8 cellular contexts compared by ENCODE assay signal in genomic region chr2:148876190-148876588, GRCh38. TPM values are rescaled to one million over a fixed set of nuclear protein-coding genes. Genes with fewer than 3 reads are reported as not detected.
A peak's percentile ranks its signal among the peaks of the same experiment; 100 is the strongest.
DNase-seq lines count a peak whose midpoint lies in the region; ATAC-seq and TF ChIP-seq lines count a peak whose summit lies in the region.

No MANE protein-coding gene starts in this region.

- H3K9me3 ChIP-seq in OCI-LY1 (ENCODE audit: low read length), result no peaks in the 10 kb centered on the region
- H3K9me3 ChIP-seq in effector memory CD4-positive, alpha-beta T cell (ENCODE audit: control insufficient read depth, low read length), result no peaks in the 10 kb centered on the region

- peaks cover 26% of the 10 kb centered on the region for H3K27me3 Mint-ChIP-seq in progenitor cell of endocrine pancreas

- H3K4me1 ChIP-seq in OCI-LY1 (ENCODE audit: insufficient read depth, low read length, severe bottlenecking), result peaks cover 17% of the 10 kb centered on the region
- peaks cover 16% of the 10 kb centered on the region for H3K4me1 ChIP-seq in effector memory CD4-positive, alpha-beta T cell (ENCODE audit: control insufficient read depth, insufficient read depth, low read length, poor library complexity, severe bottlenecking)

- peak overlapping the region; percentile 40; the same call in 1 of the 2 replicates for H3K9ac ChIP-seq in OCI-LY1 (ENCODE audit: low read length)

- peak overlapping the region; percentile 33 for H3K27ac Mint-ChIP-seq in progenitor cell of endocrine pancreas

- TF ChIP-seq CTCF in GM12864 (IDR thresholded peaks at IDR 0.05; ENCODE audit: low read depth, low read length, missing control alignments), result no peak
- no peak for TF ChIP-seq CTCF in OCI-LY1 (IDR thresholded peaks at IDR 0.05; ENCODE audit: low read length)
- TF ChIP-seq CTCF in progenitor cell of endocrine pancreas (IDR thresholded peaks at IDR 0.05; ENCODE audit: unreplicated experiment), result no peak

- H3K4me1 Mint-ChIP-seq in progenitor cell of endocrine pancreas (ENCODE audit: low read depth), result peaks cover 10% of the 10 kb centered on the region

- no peaks in the 10 kb centered on the region for H3K27me3 ChIP-seq in OCI-LY1 (ENCODE audit: insufficient read depth, low read length)
- H3K27me3 ChIP-seq in effector memory CD4-positive, alpha-beta T cell (replicated peaks; ENCODE audit: control insufficient read depth, insufficient read depth, low read length, poor library complexity, severe bottlenecking), result no peaks in the 10 kb centered on the region

- H3K79me2 ChIP-seq in OCI-LY1 (ENCODE audit: insufficient read depth, low read length), result no peaks in the 10 kb centered on the region

- H3K4me3 Mint-ChIP-seq in progenitor cell of endocrine pancreas (ENCODE audit: low read depth), result peak overlapping the region; percentile 83

- H4K20me1 ChIP-seq in OCI-LY1 (ENCODE audit: insufficient read depth, low read length), result no peaks in the 10 kb centered on the region

- no peaks in the 10 kb centered on the region for H3K9me2 ChIP-seq in OCI-LY1 (ENCODE audit: low read depth, low read length)

- H3K36me3 ChIP-seq in OCI-LY1 (ENCODE audit: insufficient read depth, low read length), result no peaks in the 10 kb centered on the region
- no peaks in the 10 kb centered on the region for H3K36me3 ChIP-seq in effector memory CD4-positive, alpha-beta T cell (ENCODE audit: control insufficient read depth, insufficient read depth, low read length)

- ATAC-seq in GM18907 (IDR thresholded peaks at IDR 0.05; ENCODE audit: unreplicated experiment), result no peak
- ATAC-seq in HG03280 (IDR thresholded peaks at IDR 0.05; ENCODE audit: unreplicated experiment), result no peak

- H3K4me2 ChIP-seq in OCI-LY1 (ENCODE audit: low read length), result peak overlapping the region; percentile 72

- no peaks in the 10 kb centered on the region for H3K9me3 Mint-ChIP-seq in progenitor cell of endocrine pancreas (ENCODE audit: low read depth)

- no peak overlapping the region for H2AFZ ChIP-seq in OCI-LY1 (ENCODE audit: low read length)

- no peaks in the 10 kb centered on the region; the same call in 1 of the 2 replicates for H3F3A ChIP-seq in OCI-LY1 (ENCODE audit: insufficient read depth, low read length)

- H3K27ac ChIP-seq in OCI-LY1 (ENCODE audit: low read depth, low read length, poor library complexity, severe bottlenecking), result no peak overlapping the region
- peak overlapping the region; percentile 56 for H3K27ac ChIP-seq in effector memory CD4-positive, alpha-beta T cell (ENCODE audit: insufficient read depth, low read length, poor library complexity, severe bottlenecking)

- H3K36me3 Mint-ChIP-seq in progenitor cell of endocrine pancreas (ENCODE audit: insufficient read depth), result peaks cover 6% of the 10 kb centered on the region

- DNase-seq in GM12864 (ENCODE audit: low read depth) (no peak), progenitor cell of endocrine pancreas (ENCODE audit: low spot score, unreplicated experiment) (no peak), NCI-H226 (no peak), NCI-H1694 (lab: John Stamatoyannopoulos, UW) (no peak)
- DNase-seq in effector memory CD4-positive, alpha-beta T cell, result peak in 1 of 3 donors; percentile 4

- H3K4me3 ChIP-seq in GM12864 (ENCODE audit: low read depth, low read length), result peak overlapping the region; percentile 26
- peak overlapping the region; percentile 74 for H3K4me3 ChIP-seq in OCI-LY1 (ENCODE audit: low read depth, low read length, poor library complexity, severe bottlenecking)
- H3K4me3 ChIP-seq in effector memory CD4-positive, alpha-beta T cell (ENCODE audit: insufficient read depth, low read depth, low read length, poor library complexity, severe bottlenecking), result peak overlapping the region; percentile 71

RNA-seq across cellular contexts. Expression of gene KIF5C, which starts 1.2 kb away (rescaled TPM):
- total RNA-seq in progenitor cell of endocrine pancreas, result 26.8 and 27.3 TPM in 2 replicates
